Comparison of ENCODE assay signal across 27 cellular contexts in genomic region chr6:154236646-154237236, GRCh38.
"Had no signal": no experiment of that assay in that cellular context is flagged by ENCODE, and none has a peak within 500 bp of the region (broad histone marks: within the 10 kb centered on the region; RNA-seq: fewer than 3 reads in every experiment).

No MANE protein-coding gene starts in this region.

- H3K27ac Mint-ChIP-seq: activated naive CD4-positive, alpha-beta T cell treated with anti-CD3 and anti-CD28 coated beads for 36 hours; mesothelial cell of epicardium; type B pancreatic cell had no signal

- H3K9me3 ChIP-seq: breast epithelium, colonic mucosa, esophagus muscularis mucosa, gastrocnemius medialis, neutrophil, pancreas, psoas muscle, right atrium auricular region, spleen, testis had no signal

- DNase-seq: activated CD4-positive, alpha-beta T cell treated with anti-CD3 and anti-CD28 coated beads for 1 hour; activated CD4-positive, alpha-beta T cell treated with anti-CD3 and anti-CD28 coated beads, Interleukin-2, amount 50 U/mL, for 1 hour; activated CD8-positive, alpha-beta memory T cell treated with anti-CD3 and anti-CD28 coated beads for 24 hours; activated CD8-positive, alpha-beta memory T cell treated with anti-CD3 and anti-CD28 coated beads, Interleukin-2, amount 50 U/mL, for 4 hours; activated effector memory CD4-positive, alpha-beta T cell treated with Interleukin-2 at 50 U/mL for 16 hours; activated naive CD4-positive, alpha-beta T cell treated with anti-CD3 and anti-CD28 coated beads for 36 hours; activated T-cell treated with anti-CD3 and anti-CD28 coated beads, Interleukin-2, amount 50 U/mL, for 4 hours; colonic mucosa; gastrocnemius medialis; hypothalamus; left ventricle myocardium superior; mammary epithelial cell; pancreas; psoas muscle; spleen; stimulated activated CD4-positive, alpha-beta T cell treated with anti-CD3 and anti-CD28 coated beads, Interleukin-4, amount 100 ng/mL, for 1 hour; stimulated activated naive CD4-positive, alpha-beta T cell; T-helper 9 cell; testis had no signal

- H3K36me3 Mint-ChIP-seq: mesothelial cell of epicardium, type B pancreatic cell had no signal

- H3K27me3 Mint-ChIP-seq: central memory CD8-positive, alpha-beta T cell; natural killer cell treated with Interleukin-12 subunit alpha and Interleukin-12 subunit beta and Interleukin-15 and Interleukin-18, amount 100 ng/mL, for 72 hours; type B pancreatic cell had no signal

- H3K4me3 Mint-ChIP-seq: activated naive CD4-positive, alpha-beta T cell treated with anti-CD3 and anti-CD28 coated beads for 36 hours; activated T-cell treated with anti-CD3 and anti-CD28 coated beads, Interleukin-2, amount 50 U/mL, for 4 hours; central memory CD8-positive, alpha-beta T cell; mesothelial cell of epicardium; natural killer cell treated with Interleukin-12 subunit alpha and Interleukin-12 subunit beta and Interleukin-15 and Interleukin-18, amount 100 ng/mL, for 72 hours; type B pancreatic cell had no signal

- H3K27ac ChIP-seq: breast epithelium, colonic mucosa, esophagus muscularis mucosa, gastrocnemius medialis, neutrophil, pancreas, psoas muscle, right atrium auricular region, spleen, testis had no signal

- H3K4me1 ChIP-seq: breast epithelium, colonic mucosa, esophagus muscularis mucosa, gastrocnemius medialis, pancreas, psoas muscle, right atrium auricular region, testis had no signal

- H3K4me1 Mint-ChIP-seq: mesothelial cell of epicardium had no signal

- H3K4me3 ChIP-seq: breast epithelium, colonic mucosa, esophagus muscularis mucosa, gastrocnemius medialis, pancreas, psoas muscle, right atrium auricular region, spleen, testis had no signal

- H3K36me3 ChIP-seq: breast epithelium, colonic mucosa, esophagus muscularis mucosa, gastrocnemius medialis, pancreas, right atrium auricular region had no signal

- H3K27me3 ChIP-seq: breast epithelium, colonic mucosa, esophagus muscularis mucosa, gastrocnemius medialis, neutrophil, pancreas, right atrium auricular region, spleen, testis had no signal

- ATAC-seq: activated T-cell treated with anti-CD3 and anti-CD28 coated beads, Interleukin-2, amount 50 U/mL, for 4 hours; gastrocnemius medialis; left ventricle myocardium superior; natural killer cell treated with Interleukin-12 subunit alpha and Interleukin-12 subunit beta and Interleukin-15 and Interleukin-18, amount 100 ng/mL, for 72 hours; pancreas; psoas muscle had no signal

- H3K9me3 Mint-ChIP-seq: activated naive CD4-positive, alpha-beta T cell treated with anti-CD3 and anti-CD28 coated beads for 36 hours; activated T-cell treated with anti-CD3 and anti-CD28 coated beads, Interleukin-2, amount 50 U/mL, for 4 hours; central memory CD8-positive, alpha-beta T cell; mesothelial cell of epicardium; type B pancreatic cell had no signal
